11 cellular contexts compared by ENCODE assay signal in genomic region chr1:172390243-172390619, GRCh38. TPM values are rescaled to one million over a fixed set of nuclear protein-coding genes. Genes with fewer than 3 reads are reported as not detected.
DNase-seq lines count a peak whose midpoint lies in the region; ATAC-seq, FAIRE-seq and TF ChIP-seq lines count a peak whose summit lies in the region.
"Had no signal": no experiment of that assay in that cellular context is flagged by ENCODE, and none has a peak within 500 bp of the region (broad histone marks: within the 10 kb centered on the region; RNA-seq: fewer than 3 reads in every experiment).

No MANE protein-coding gene starts in this region.

- DNase-seq in central memory CD8-positive, alpha-beta T cell (ENCODE audit: low spot score in 2 of 2): no peak
- DNase-seq in COLO668 (lab: John Stamatoyannopoulos, UW; ENCODE audit: unreplicated experiment): no peak
- DNase-seq in activated naive CD4-positive, alpha-beta T cell treated with anti-CD3 and anti-CD28 coated beads, Interleukin-2, amount 50 U/mL, for 16 hours: no peak
- no peak for DNase-seq in DMS53 treated with DMSO at 0.1 percent for 48 hours (lab: John Stamatoyannopoulos, UW; ENCODE audit: unreplicated experiment)
- no peak for DNase-seq in ureter (ENCODE audit: low spot score)
- DNase-seq: activated effector memory CD4-positive, alpha-beta T cell treated with anti-CD3 and anti-CD28 coated beads, Interleukin-2, amount 50 U/mL, for 16 hours; NCI-H1930 had no signal

- TF ChIP-seq CTCF in nephron (IDR thresholded peaks at IDR 0.05; ENCODE audit: unreplicated experiment in 3 of 3): no peak

- H3K27ac Mint-ChIP-seq in central memory CD8-positive, alpha-beta T cell (ENCODE audit: low read depth): peak overlapping the region; percentile 17
- H3K27ac Mint-ChIP-seq in nephron: peak overlapping the region; percentile 98 to 99 (median 99)

- H3K4me3 Mint-ChIP-seq in central memory CD8-positive, alpha-beta T cell: no peak overlapping the region
- H3K4me3 Mint-ChIP-seq in nephron: peak overlapping the region in 2 of 3 experiments; percentile 36 to 38

- H3K36me3 Mint-ChIP-seq in central memory CD8-positive, alpha-beta T cell (ENCODE audit: insufficient read depth): peaks cover 3% of the 10 kb centered on the region
- peaks cover 12% of the 10 kb centered on the region for H3K36me3 Mint-ChIP-seq in nephron (ENCODE audit: low read depth)

- no peaks in the 10 kb centered on the region for H3K9me3 Mint-ChIP-seq in central memory CD8-positive, alpha-beta T cell
- H3K9me3 Mint-ChIP-seq in nephron: no peaks in the 10 kb centered on the region

- ATAC-seq in HG03045 (IDR thresholded peaks at IDR 0.05; ENCODE audit: unreplicated experiment): peak; percentile 19
- ATAC-seq in central memory CD8-positive, alpha-beta T cell (replicated peaks; ENCODE audit: extremely low read depth, poor library complexity, severe bottlenecking): no peak

- peaks cover 22% of the 10 kb centered on the region for H3K4me1 Mint-ChIP-seq in central memory CD8-positive, alpha-beta T cell
- peaks cover 78% of the 10 kb centered on the region for H3K4me1 Mint-ChIP-seq in nephron

- H3K27me3 Mint-ChIP-seq in central memory CD8-positive, alpha-beta T cell: no peaks in the 10 kb centered on the region
- H3K27me3 Mint-ChIP-seq in nephron (ENCODE audit: low read depth): no peaks in the 10 kb centered on the region

- peak; percentile 98 for FAIRE-seq in G401.6 (lab: Jason Lieb, UNC)

RNA-seq across cellular contexts. Expression of gene C1orf105, which starts 30.3 kb away (rescaled TPM):
- not detected for total RNA-seq in ureter
- total RNA-seq: esophagus muscularis mucosa had no signal

RNA-seq across cellular contexts. Expression of gene PIGC, which starts 53.6 kb away (rescaled TPM):
- 21.0 TPM for total RNA-seq in ureter
